8 cellular contexts compared by ENCODE assay signal in genomic region chr1:201955009-201955749, GRCh38. TPM values are rescaled to one million over a fixed set of nuclear protein-coding genes. Genes with fewer than 3 reads are reported as not detected.
DNase-seq lines count a peak whose midpoint lies in the region; ATAC-seq and TF ChIP-seq lines count a peak whose summit lies in the region.

TSS of gene TIMM17A (plus strand) at chr1:201955503. CDS start at chr1:201955527, 24 bp downstream.

- ATAC-seq in HG02678 (IDR thresholded peaks at IDR 0.05; ENCODE audit: unreplicated experiment) (peak; percentile 100), Right ventricle myocardium inferior (peak; percentile 100)
- ATAC-seq in activated naive CD8-positive, alpha-beta T cell treated with anti-CD3 and anti-CD28 coated beads, Interleukin-2, amount 10 ng/mL, durations not matched to agents 7 days and 5 days (ENCODE audit: low read depth) = peak; percentile 99

- H3K4me3 ChIP-seq in SU-DHL-6 (ENCODE audit: insufficient read depth, low read length, poor library complexity, severe bottlenecking) = peak within 1 kb of the TSS; percentile 83
- peak within 1 kb of the TSS; percentile 73 for H3K4me3 ChIP-seq in ovary
- peak within 1 kb of the TSS; percentile 76 to 88 (median 85) for H3K4me3 ChIP-seq in thyroid gland (replicated peaks in 1 of 3)

- no peaks in the 10 kb centered on the region for H3K9me3 Mint-ChIP-seq in activated naive CD8-positive, alpha-beta T cell treated with anti-CD3 and anti-CD28 coated beads, Interleukin-2, amount 10 ng/mL, durations not matched to agents 7 days and 5 days

- no peaks in the 10 kb centered on the region for H3K27me3 ChIP-seq in SU-DHL-6 (ENCODE audit: low read length)
- no peaks in the 10 kb centered on the region for H3K27me3 ChIP-seq in ovary
- no peaks in the 10 kb centered on the region for H3K27me3 ChIP-seq in thyroid gland

- intact Hi-C loops in Right ventricle myocardium inferior (cut with DNase I) = loop anchor here (5.0 kb wide), 1 partner anchor 58 kb away; no protein-coding TSS in a partner anchor
- intact Hi-C loops in ovary (cut with DNase I) = loop anchor here in 1 of 4 donors (5.0 kb wide), 1 partner anchor 63 kb away; no protein-coding TSS in a partner anchor
- intact Hi-C loops in thyroid gland (cut with DNase I) = no loop called here

- POLR2A ChIA-PET in activated naive CD8-positive, alpha-beta T cell treated with anti-CD3 and anti-CD28 coated beads, Interleukin-2, amount 10 ng/mL, durations not matched to agents 7 days and 5 days (lab: Charles Lee) = interaction anchor here (0.7 to 2.3 kb wide), 6 partner anchors 10 to 344 kb away, joined by 3 to 11 read pairs (median 6); partner anchors contain the start of genes LMOD1 and RNPEP

- peak within 1 kb of the TSS; percentile 84 for H3K4me2 ChIP-seq in SU-DHL-6 (ENCODE audit: low read depth, low read length, poor library complexity, severe bottlenecking)

- H3F3A ChIP-seq in SU-DHL-6 (ENCODE audit: insufficient read depth) = no peaks in the 10 kb centered on the region

- no peak for TF ChIP-seq EP300 in ovary (IDR thresholded peaks at IDR 0.05)

- TF ChIP-seq CTCF in SU-DHL-6 (IDR thresholded peaks at IDR 0.05; ENCODE audit: insufficient read depth, low read length, poor library complexity, severe bottlenecking) = no peak
- TF ChIP-seq CTCF in ovary (IDR thresholded peaks at IDR 0.05) = peak in 2 of 3 donors; percentile 7 to 11
- no peak for TF ChIP-seq CTCF in thyroid gland (IDR thresholded peaks at IDR 0.05)

- TF ChIP-seq POLR2A in GM10847 (IDR thresholded peaks at IDR 0.05; ENCODE audit: extremely low read depth, insufficient read length) = peak; percentile 92
- TF ChIP-seq POLR2A in ovary (IDR thresholded peaks at IDR 0.05) = peak; percentile 92
- TF ChIP-seq POLR2A in thyroid gland (IDR thresholded peaks at IDR 0.05) = peak; percentile 27 to 94

- H3K27ac ChIP-seq in SU-DHL-6 (ENCODE audit: low read depth, low read length) (peak within 1 kb of the TSS; percentile 26), ovary (peak within 1 kb of the TSS; percentile 79), thyroid gland (peak within 1 kb of the TSS; percentile 71 to 94 (median 93))

- H3K27me3 Mint-ChIP-seq in activated naive CD8-positive, alpha-beta T cell treated with anti-CD3 and anti-CD28 coated beads, Interleukin-2, amount 10 ng/mL, durations not matched to agents 7 days and 5 days = peaks cover 2% of the 10 kb centered on the region

- peaks cover 8% of the 10 kb centered on the region for H3K36me3 Mint-ChIP-seq in activated naive CD8-positive, alpha-beta T cell treated with anti-CD3 and anti-CD28 coated beads, Interleukin-2, amount 10 ng/mL, durations not matched to agents 7 days and 5 days

- peak within 1 kb of the TSS; percentile 86 for H3K9ac ChIP-seq in SU-DHL-6 (ENCODE audit: low read length)

- H3K9me3 ChIP-seq in SU-DHL-6 (ENCODE audit: insufficient read depth, low read length) (no peaks in the 10 kb centered on the region), ovary (no peaks in the 10 kb centered on the region), thyroid gland (no peaks in the 10 kb centered on the region)

- 1% methylated on average over 46 of the region's 46 CpGs for WGBS in ovary, 3 donors
- 1 to 2% methylated on average over 32 to 43 of the region's 46 CpGs for whole genome bisulfite sequencing in thyroid gland, 2 donors

- H3K4me1 Mint-ChIP-seq in activated naive CD8-positive, alpha-beta T cell treated with anti-CD3 and anti-CD28 coated beads, Interleukin-2, amount 10 ng/mL, durations not matched to agents 7 days and 5 days = peaks cover 15% of the 10 kb centered on the region

- DNase-seq in NCI-H128 (lab: John Stamatoyannopoulos, UW; ENCODE audit: unreplicated experiment) = peak; percentile 92
- DNase-seq in activated naive CD8-positive, alpha-beta T cell treated with anti-CD3 and anti-CD28 coated beads, Interleukin-2, amount 10 ng/mL, durations not matched to agents 7 days and 5 days = peak; percentile 96
- peak; percentile 98 for DNase-seq in Right ventricle myocardium inferior (ENCODE audit: missing footprints)
- DNase-seq in ovary = peak; percentile 94 to 96 (median 95)
- peak; percentile 99 for DNase-seq in thyroid gland

- no peaks in the 10 kb centered on the region for H4K20me1 ChIP-seq in SU-DHL-6 (ENCODE audit: low read depth, low read length)

- H3K4me1 ChIP-seq in ovary (ENCODE audit: insufficient read depth) = peaks cover 4% of the 10 kb centered on the region
- peaks cover 5 to 9% of the 10 kb centered on the region in 2 donors for H3K4me1 ChIP-seq in thyroid gland

- H3K9me2 ChIP-seq in SU-DHL-6 (replicated peaks; ENCODE audit: insufficient read depth, low read length) = no peaks in the 10 kb centered on the region

- 0 out of 2 replicates have a peak, but pooled peaks cover 6% of the 10 kb centered on the region for H3K36me3 ChIP-seq in SU-DHL-6 (ENCODE audit: low read length)
- no peaks in the 10 kb centered on the region for H3K36me3 ChIP-seq in ovary
- peaks cover 19 to 27% of the 10 kb centered on the region in 2 donors for H3K36me3 ChIP-seq in thyroid gland

- H3K79me2 ChIP-seq in SU-DHL-6 (ENCODE audit: insufficient read depth, low read length) = peaks cover 23% of the 10 kb centered on the region

- H3K4me3 Mint-ChIP-seq in activated naive CD8-positive, alpha-beta T cell treated with anti-CD3 and anti-CD28 coated beads, Interleukin-2, amount 10 ng/mL, durations not matched to agents 7 days and 5 days = peak within 1 kb of the TSS; percentile 99

- peak within 1 kb of the TSS; percentile 85 for H2AFZ ChIP-seq in SU-DHL-6 (ENCODE audit: low read depth, low read length, severe bottlenecking)

- H3K27ac Mint-ChIP-seq in activated naive CD8-positive, alpha-beta T cell treated with anti-CD3 and anti-CD28 coated beads, Interleukin-2, amount 10 ng/mL, durations not matched to agents 7 days and 5 days = peak within 1 kb of the TSS; percentile 92

RNA-seq across cellular contexts. Expression of gene TIMM17A, which starts in this region (rescaled TPM):
- 10 to 100 TPM; 34.0 to 39.5 TPM for total RNA-seq in activated naive CD8-positive, alpha-beta T cell treated with anti-CD3 and anti-CD28 coated beads, Interleukin-2, amount 10 ng/mL, durations not matched to agents 7 days and 5 days
- total RNA-seq in Right ventricle myocardium inferior = 83.6 TPM
- 10 to 100 TPM; 19.9 to 38.1 (median 29.7) TPM for total RNA-seq in ovary
- 10 to 100 TPM; 23.2 to 31.5 TPM for polyA plus RNA-seq in ovary
- total RNA-seq in thyroid gland = 10 to 100 TPM; 34.7 to 46.8 (median 40.1) TPM

Comparison
In these comparisons a context has a peak if more than half of its experiments do, and no peak if none do; other contexts are left out.
1. Peak in every context shown above with its lines: DNase-seq, ATAC-seq, H3K4me3 ChIP-seq and H3K27ac ChIP-seq.
2. H3K27ac ChIP-seq: peak in every context shown above with its lines; median percentile 93 in thyroid gland; 79 in ovary; 26 in SU-DHL-6.
3. CTCF ChIP-seq: peak in ovary (2 of 3); none in SU-DHL-6 (single experiment) and thyroid gland (0 of 6).